In the genomic region with DNA sequence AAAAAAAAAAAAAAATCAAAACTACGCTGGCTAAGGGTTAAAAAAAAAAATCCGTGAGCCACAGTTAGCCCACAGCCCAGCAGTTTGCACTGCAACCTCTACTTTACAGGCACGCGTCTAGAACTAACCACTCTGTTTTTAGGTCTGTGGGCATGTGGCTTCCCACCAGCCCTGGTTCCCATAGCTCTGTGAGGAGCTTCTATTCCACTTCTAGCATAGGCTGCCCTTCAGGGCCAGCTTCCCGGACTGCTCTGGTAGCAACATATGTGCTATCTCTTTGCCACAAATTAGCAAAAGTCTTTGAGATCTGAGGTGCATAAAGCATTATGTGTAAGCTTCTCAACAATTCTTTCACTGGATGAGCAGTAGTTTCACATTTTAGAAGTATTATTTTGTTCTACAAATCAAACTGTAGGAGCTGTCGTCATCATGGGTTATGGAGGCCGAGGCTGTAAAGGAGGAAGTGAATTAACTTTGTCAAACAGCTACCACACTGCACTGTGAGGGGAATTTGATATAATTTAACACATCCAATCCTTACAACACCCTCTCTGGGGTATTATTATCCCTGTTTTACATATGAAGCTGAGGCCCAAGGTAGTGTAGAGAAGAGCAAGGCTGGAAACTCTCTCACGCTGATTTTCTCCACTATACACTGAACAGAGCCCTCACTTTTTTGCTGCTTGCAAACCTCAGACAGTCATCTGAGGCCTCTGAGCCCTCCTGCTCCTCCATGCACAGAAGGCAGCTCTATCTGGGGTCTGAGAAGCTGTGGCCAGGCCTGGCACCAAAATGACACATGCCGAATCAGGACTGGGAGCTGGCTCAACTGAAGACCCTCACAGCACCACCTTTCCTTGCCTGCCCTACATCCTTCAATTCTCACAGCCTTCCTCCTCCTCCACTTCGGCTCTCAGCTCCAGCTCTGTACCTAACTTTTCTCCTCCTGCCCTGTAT, we compare ENCODE assay signal across 9 cellular contexts. TPM values are rescaled to one million over a fixed set of nuclear protein-coding genes. Genes with fewer than 3 reads are reported as not detected.
DNase-seq lines count a peak whose midpoint lies in the region; ATAC-seq and TF ChIP-seq lines count a peak whose summit lies in the region.
"Had no signal": no experiment of that assay in that cellular context is flagged by ENCODE, and none has a peak within 500 bp of the region (broad histone marks: within the 10 kb centered on the region; RNA-seq: fewer than 3 reads in every experiment).

No MANE protein-coding gene starts in this region.

- CTCF ChIA-PET in activated CD8-positive, alpha-beta T cell treated with anti-CD3 and anti-CD28 coated beads, Interleukin-2, amount 10 ng/mL, durations not matched to agents 7 days and 5 days (lab: Charles Lee): interaction anchor here (0.6 to 3.3 kb wide), 20 partner anchors 9 to 749 kb away, joined by 3 to 23 read pairs (median 4); a partner anchor contains a TSS
- CTCF ChIA-PET in HEK293T (lab: Yijun Ruan, JAX): interaction anchor here (0.7 kb wide), 1 partner anchor 1831 kb away, joined by 4 read pairs; no protein-coding TSS in a partner anchor

- H3K27me3 Mint-ChIP-seq in activated CD8-positive, alpha-beta T cell treated with anti-CD3 and anti-CD28 coated beads, Interleukin-2, amount 10 ng/mL, durations not matched to agents 7 days and 5 days (ENCODE audit: low read depth): no peaks in the 10 kb centered on the region

- H3K4me1 Mint-ChIP-seq in activated CD8-positive, alpha-beta T cell treated with anti-CD3 and anti-CD28 coated beads, Interleukin-2, amount 10 ng/mL, durations not matched to agents 7 days and 5 days (ENCODE audit: low read depth): peaks cover 77% of the 10 kb centered on the region

- peaks cover 25% of the 10 kb centered on the region for H3K36me3 Mint-ChIP-seq in activated CD8-positive, alpha-beta T cell treated with anti-CD3 and anti-CD28 coated beads, Interleukin-2, amount 10 ng/mL, durations not matched to agents 7 days and 5 days (ENCODE audit: low read depth)

- H3K9me3 Mint-ChIP-seq in activated CD8-positive, alpha-beta T cell treated with anti-CD3 and anti-CD28 coated beads, Interleukin-2, amount 10 ng/mL, durations not matched to agents 7 days and 5 days (ENCODE audit: insufficient read depth): no peaks in the 10 kb centered on the region

- POLR2A ChIA-PET in activated CD8-positive, alpha-beta T cell treated with anti-CD3 and anti-CD28 coated beads, Interleukin-2, amount 10 ng/mL, durations not matched to agents 7 days and 5 days (lab: Charles Lee): interaction anchor here (0.7 to 3.3 kb wide), 15 partner anchors 9 to 420 kb away, joined by 3 to 44 read pairs (median 4); a partner anchor contains a TSS
- POLR2A ChIA-PET in HEK293T (lab: Yijun Ruan, JAX): no interaction called here

- H3K4me3 Mint-ChIP-seq in activated CD8-positive, alpha-beta T cell treated with anti-CD3 and anti-CD28 coated beads, Interleukin-2, amount 10 ng/mL, durations not matched to agents 7 days and 5 days: peak overlapping the region; percentile 56

- ATAC-seq in HG03103 (IDR thresholded peaks at IDR 0.05; ENCODE audit: low read depth, unreplicated experiment): peak; percentile 58
- ATAC-seq in activated CD8-positive, alpha-beta T cell treated with anti-CD3 and anti-CD28 coated beads, Interleukin-2, amount 10 ng/mL, durations not matched to agents 7 days and 5 days: peak; percentile 76
- ATAC-seq in sciatic nerve: peak; percentile 49
- ATAC-seq: left colon had no signal

- H3K27ac Mint-ChIP-seq in activated CD8-positive, alpha-beta T cell treated with anti-CD3 and anti-CD28 coated beads, Interleukin-2, amount 10 ng/mL, durations not matched to agents 7 days and 5 days: peak overlapping the region; percentile 93

- intact Hi-C loops in sciatic nerve (cut with DNase I): no loop called here

- DNase-seq in stimulated activated CD4-positive, alpha-beta T cell treated with anti-CD3 and anti-CD28 coated beads, Interleukin-15, amount 100 ng/mL, for 24 hours: peak; percentile 23
- DNase-seq in stimulated activated CD4-positive, alpha-beta T cell treated with anti-CD3 and anti-CD28 coated beads, Interleukin-12 subunit alpha, Interleukin-12 subunit beta, amount 100 ng/mL, for 4 hours: no peak
- DNase-seq in activated CD8-positive, alpha-beta T cell treated with anti-CD3 and anti-CD28 coated beads, Interleukin-2, amount 10 ng/mL, durations not matched to agents 7 days and 5 days: peak; percentile 78
- DNase-seq in sciatic nerve (ENCODE audit: low spot score): no peak
- no peak for DNase-seq in hippocampal formation (lab: John Stamatoyannopoulos, UW)
- DNase-seq in anterior cingulate cortex (lab: John Stamatoyannopoulos, UW): no peak
- DNase-seq in HEK293T (ENCODE audit: extremely low spot score): no peak

TF ChIP-seq in HEK293T, 16 proteins besides CTCF, POLR2A, EP300 and RAD21:
- TF ChIP-seq FOXM1 (IDR thresholded peaks at IDR 0.05; ENCODE audit: borderline replicate concordance) (no peak), SUZ12 (IDR thresholded peaks at IDR 0.05) (no peak), CTBP1 (IDR thresholded peaks at IDR 0.05; ENCODE audit: borderline replicate concordance) (no peak), ZNF384 (IDR thresholded peaks at IDR 0.05) (no peak), LEF1 (IDR thresholded peaks at IDR 0.05; ENCODE audit: borderline replicate concordance) (no peak), TARDBP (IDR thresholded peaks at IDR 0.05) (no peak), FOXK2 (IDR thresholded peaks at IDR 0.05) (no peak), FOXA1 (IDR thresholded peaks at IDR 0.05) (no peak), SP1 (IDR thresholded peaks at IDR 0.05) (no peak), ARNT (IDR thresholded peaks at IDR 0.05) (no peak), L3MBTL2 (conservative IDR thresholded peaks at IDR 0.05) (no peak), HDGF (IDR thresholded peaks at IDR 0.05; ENCODE audit: borderline replicate concordance) (no peak), NFRKB (IDR thresholded peaks at IDR 0.05) (no peak), BHLHE40 (IDR thresholded peaks at IDR 0.05; ENCODE audit: borderline replicate concordance) (no peak), ELF4 (IDR thresholded peaks at IDR 0.05) (no peak)
- TF ChIP-seq, protein P1, sequence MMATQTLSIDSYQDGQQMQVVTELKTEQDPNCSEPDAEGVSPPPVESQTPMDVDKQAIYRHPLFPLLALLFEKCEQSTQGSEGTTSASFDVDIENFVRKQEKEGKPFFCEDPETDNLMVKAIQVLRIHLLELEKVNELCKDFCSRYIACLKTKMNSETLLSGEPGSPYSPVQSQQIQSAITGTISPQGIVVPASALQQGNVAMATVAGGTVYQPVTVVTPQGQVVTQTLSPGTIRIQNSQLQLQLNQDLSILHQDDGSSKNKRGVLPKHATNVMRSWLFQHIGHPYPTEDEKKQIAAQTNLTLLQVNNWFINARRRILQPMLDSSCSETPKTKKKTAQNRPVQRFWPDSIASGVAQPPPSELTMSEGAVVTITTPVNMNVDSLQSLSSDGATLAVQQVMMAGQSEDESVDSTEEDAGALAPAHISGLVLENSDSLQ (IDR thresholded peaks at IDR 0.05): no peak

RNA-seq across cellular contexts. Expression of a gene that starts 35.3 kb away (rescaled TPM):
- 10 to 100 TPM; 13.7 to 13.9 TPM for total RNA-seq in activated CD8-positive, alpha-beta T cell treated with anti-CD3 and anti-CD28 coated beads, Interleukin-2, amount 10 ng/mL, durations not matched to agents 7 days and 5 days
- total RNA-seq in sciatic nerve: 65.1 TPM

Comparison
In these comparisons a context has a peak if more than half of its experiments do, and no peak if none do; other contexts are left out.
1. DNase-seq: peak in stimulated activated CD4-positive, alpha-beta T cell treated with anti-CD3 and anti-CD28 coated beads, Interleukin-15, amount 100 ng/mL, for 24 hours (single experiment) and activated CD8-positive, alpha-beta T cell treated with anti-CD3 and anti-CD28 coated beads, Interleukin-2, amount 10 ng/mL, durations not matched to agents 7 days and 5 days (single experiment); none in stimulated activated CD4-positive, alpha-beta T cell treated with anti-CD3 and anti-CD28 coated beads, Interleukin-12 subunit alpha, Interleukin-12 subunit beta, amount 100 ng/mL, for 4 hours (single experiment), sciatic nerve (single experiment), hippocampal formation (0 of 2), anterior cingulate cortex (0 of 58) and HEK293T (single experiment).
2. Peak in every context shown above with its lines, with median percentiles within 50 percentile points of each other: ATAC-seq.